Comparison of ENCODE assay signal across 9 cellular contexts in the genomic region with DNA sequence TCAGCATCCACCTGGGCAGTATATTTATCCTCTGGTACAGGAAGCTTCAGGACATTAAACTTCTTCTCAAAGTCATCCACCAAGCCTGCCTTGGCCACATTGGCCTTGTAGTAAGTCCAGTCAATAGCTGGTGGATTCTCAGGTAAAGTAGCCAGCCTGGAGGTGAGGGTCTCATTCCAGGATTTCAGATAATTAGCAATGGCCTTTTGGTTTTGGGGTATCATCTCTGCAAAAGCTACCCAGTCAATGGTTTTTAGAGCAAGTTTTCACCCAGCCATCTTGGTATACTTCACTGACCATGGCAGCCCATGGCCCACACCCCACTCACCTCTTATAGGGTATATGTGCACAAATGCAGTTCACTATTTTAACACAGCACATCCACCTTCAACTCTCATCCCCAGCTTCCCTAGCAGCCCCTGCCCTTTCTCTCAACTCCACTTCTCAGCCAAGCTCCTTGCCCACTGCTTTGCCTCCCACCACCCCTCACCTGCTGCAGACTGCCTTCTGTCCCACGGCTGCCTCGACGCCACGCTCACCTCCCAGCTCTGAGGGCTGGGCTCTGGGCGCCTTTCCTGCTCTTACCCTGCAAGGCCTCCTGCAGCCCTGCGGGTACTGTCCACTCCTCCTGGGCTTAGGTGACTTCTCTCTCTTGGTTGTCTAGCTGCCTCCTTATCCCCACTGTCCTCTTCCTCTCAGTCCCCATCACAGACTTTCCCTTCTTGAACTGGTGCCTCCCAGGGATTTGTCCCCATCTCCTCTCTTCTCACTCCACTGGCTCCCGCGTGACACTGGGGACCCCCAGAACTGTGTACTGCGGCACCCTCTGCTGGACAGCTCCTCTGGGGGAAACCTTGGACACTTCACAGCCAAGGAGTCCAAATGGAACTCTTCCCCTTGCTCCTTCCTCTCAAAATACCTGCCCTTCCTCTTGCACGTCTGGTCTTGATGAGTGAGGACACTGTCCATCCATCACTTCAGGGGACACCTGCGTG. TPM values are rescaled to one million over a fixed set of nuclear protein-coding genes. Genes with fewer than 3 reads are reported as not detected.
DNase-seq lines count a peak whose midpoint lies in the region; ATAC-seq and TF ChIP-seq lines count a peak whose summit lies in the region.
"Had no signal": no experiment of that assay in that cellular context is flagged by ENCODE, and none has a peak within 500 bp of the region (broad histone marks: within the 10 kb centered on the region; RNA-seq: fewer than 3 reads in every experiment).

No MANE protein-coding gene starts in this region.

- H3K36me3 Mint-ChIP-seq in activated naive CD8-positive, alpha-beta T cell treated with anti-CD3 and anti-CD28 coated beads for 36 hours = no peaks in the 10 kb centered on the region

- H3K27ac ChIP-seq in colonic mucosa = no peak overlapping the region

- DNase-seq in ELR (ENCODE audit: low read depth) = peak; percentile 35
- no peak for DNase-seq in HFF-Myc (ENCODE audit: extremely low read depth, low read depth)
- peak; percentile 22 for DNase-seq in activated naive CD8-positive, alpha-beta T cell treated with anti-CD3 and anti-CD28 coated beads for 36 hours
- peak; percentile 18 for DNase-seq in medulla oblongata (ENCODE audit: extremely low spot score)
- DNase-seq in NCI-H1048 (lab: John Stamatoyannopoulos, UW) = no peak
- no peak for DNase-seq in activated CD4-positive, CD25-positive, alpha-beta regulatory T cell treated with anti-CD3 and anti-CD28 coated beads, Interleukin-2, amount 50 U/mL, for 72 hours
- DNase-seq in colonic mucosa = no peak

- no peak overlapping the region for H3K27ac Mint-ChIP-seq in activated naive CD8-positive, alpha-beta T cell treated with anti-CD3 and anti-CD28 coated beads for 36 hours

- no peaks in the 10 kb centered on the region for H3K9me3 ChIP-seq in colonic mucosa

- intact Hi-C loops in colonic mucosa (cut with DNase I) = no loop called here

- no peak for ATAC-seq in HG03378 (IDR thresholded peaks at IDR 0.05; ENCODE audit: unreplicated experiment)
- ATAC-seq: Panc1 had no signal

- TF ChIP-seq CTCF in HFF-Myc (IDR thresholded peaks at IDR 0.05; ENCODE audit: low read depth, low read length, missing control alignments) (peak; percentile 40), colonic mucosa (IDR thresholded peaks at IDR 0.05) (no peak)

- no peaks in the 10 kb centered on the region for H3K4me1 ChIP-seq in colonic mucosa

- no peaks in the 10 kb centered on the region for H3K27me3 ChIP-seq in colonic mucosa

- H3K9me3 Mint-ChIP-seq in activated naive CD8-positive, alpha-beta T cell treated with anti-CD3 and anti-CD28 coated beads for 36 hours = peaks cover 6% of the 10 kb centered on the region

- H3K4me3 ChIP-seq in HFF-Myc (replicated peaks; ENCODE audit: low read depth, low read length) = no peak overlapping the region
- H3K4me3 ChIP-seq in colonic mucosa = no peak overlapping the region

- H3K27me3 Mint-ChIP-seq in activated naive CD8-positive, alpha-beta T cell treated with anti-CD3 and anti-CD28 coated beads for 36 hours = peaks cover 15% of the 10 kb centered on the region

- H3K4me3 Mint-ChIP-seq in activated naive CD8-positive, alpha-beta T cell treated with anti-CD3 and anti-CD28 coated beads for 36 hours = no peak overlapping the region

- no peaks in the 10 kb centered on the region for H3K36me3 ChIP-seq in colonic mucosa

- H3K4me1 Mint-ChIP-seq in activated naive CD8-positive, alpha-beta T cell treated with anti-CD3 and anti-CD28 coated beads for 36 hours = peaks cover 3% of the 10 kb centered on the region

- H3K9ac ChIP-seq in colonic mucosa (ENCODE audit: low read depth in 2 of 2, low read length in 2 of 2) = no peak overlapping the region

RNA-seq across cellular contexts. Expression of a gene that starts 1.7 kb away (rescaled TPM):
- total RNA-seq in activated naive CD8-positive, alpha-beta T cell treated with anti-CD3 and anti-CD28 coated beads for 36 hours = under 1 TPM; 0.16 to 0.38 TPM
- not detected for total RNA-seq in colonic mucosa

RNA-seq across cellular contexts. Expression of a gene that starts 33.6 kb away (rescaled TPM):
- total RNA-seq in activated naive CD8-positive, alpha-beta T cell treated with anti-CD3 and anti-CD28 coated beads for 36 hours = not detected
- total RNA-seq in colonic mucosa = not detected

RNA-seq across cellular contexts. Expression of a gene that starts 47.6 kb away (rescaled TPM):
- total RNA-seq in activated naive CD8-positive, alpha-beta T cell treated with anti-CD3 and anti-CD28 coated beads for 36 hours = not detected
- not detected for total RNA-seq in colonic mucosa

Comparison
In these comparisons a context has a peak if more than half of its experiments do, and no peak if none do; other contexts are left out.
1. DNase-seq: peak in ELR (single experiment), activated naive CD8-positive, alpha-beta T cell treated with anti-CD3 and anti-CD28 coated beads for 36 hours (single experiment) and medulla oblongata (single experiment); none in HFF-Myc (single experiment), NCI-H1048 (single experiment), activated CD4-positive, CD25-positive, alpha-beta regulatory T cell treated with anti-CD3 and anti-CD28 coated beads, Interleukin-2, amount 50 U/mL, for 72 hours (single experiment) and colonic mucosa (single experiment).